Comparison of ENCODE assay signal across 13 cellular contexts in genomic region chr18:48896326-48896874, GRCh38. TPM values are rescaled to one million over a fixed set of nuclear protein-coding genes. Genes with fewer than 3 reads are reported as not detected.
DNase-seq lines count a peak whose midpoint lies in the region; ATAC-seq and TF ChIP-seq lines count a peak whose summit lies in the region.
"Had no signal": no experiment of that assay in that cellular context is flagged by ENCODE, and none has a peak within 500 bp of the region (broad histone marks: within the 10 kb centered on the region; RNA-seq: fewer than 3 reads in every experiment).

No MANE protein-coding gene starts in this region.

- H2AFZ ChIP-seq in mesenchymal stem cell (ENCODE audit: low read depth, low read length), result no peak overlapping the region

- peak overlapping the region; percentile 31 for H4K91ac ChIP-seq in mesenchymal stem cell (ENCODE audit: low read length)

- H3K23ac ChIP-seq in mesenchymal stem cell (ENCODE audit: low read length in 2 of 2), result peak overlapping the region in 1 of 2 experiments; percentile 63

- 90% methylated on average over 8 of the region's 8 CpGs for WGBS in mesenchymal stem cell
- 67% methylated on average over 7 to 8 of the region's 8 CpGs for WGBS in upper lobe of left lung, 2 donors

- no peak overlapping the region for H3K9ac ChIP-seq in mesenchymal stem cell (ENCODE audit: low read length)

- POLR2A ChIA-PET in HEK293T (lab: Yijun Ruan, JAX), result no interaction called here

- H2BK5ac ChIP-seq in mesenchymal stem cell (ENCODE audit: low read depth, low read length, poor library complexity, severe bottlenecking), result no peak overlapping the region

- no peak overlapping the region for H2BK15ac ChIP-seq in mesenchymal stem cell (ENCODE audit: low read depth, poor library complexity, severe bottlenecking)

- no peak overlapping the region for H2BK120ac ChIP-seq in mesenchymal stem cell (ENCODE audit: low read depth, low read length)

- CTCF ChIA-PET in HEK293T (lab: Yijun Ruan, JAX), result no interaction called here

- H2AK5ac ChIP-seq in mesenchymal stem cell (ENCODE audit: low read length, severe bottlenecking), result peak overlapping the region; percentile 12

- TF ChIP-seq POLR2A in upper lobe of left lung (IDR thresholded peaks at IDR 0.05), result no peak

- no peak for TF ChIP-seq EP300 in upper lobe of left lung (IDR thresholded peaks at IDR 0.05)

- no peaks in the 10 kb centered on the region for H3K79me1 ChIP-seq in mesenchymal stem cell (replicated peaks; ENCODE audit: low read length, poor library complexity, severe bottlenecking)

- no peak for DNase-seq in left ventricle myocardium inferior
- DNase-seq in left ventricle myocardium superior, result no peak
- DNase-seq in ascending aorta (ENCODE audit: low spot score in 2 of 2), result no peak
- no peak for DNase-seq in mesenchymal stem cell
- DNase-seq in upper lobe of left lung, result no peak
- no peak for DNase-seq in HEK293T (ENCODE audit: extremely low spot score)
- DNase-seq in stimulated activated CD4-positive, alpha-beta T cell treated with anti-CD3 and anti-CD28 coated beads, Interleukin-2, amount 100 ng/mL, for 24 hours, result no peak
- no peak for DNase-seq in COR-L47 (lab: John Stamatoyannopoulos, UW)
- DNase-seq: ACHN, cerebellar nuclear complex, NCI-H146, NCI-H510A treated with DMSO at 0.1 percent for 48 hours, uterus had no signal

- peak overlapping the region in 1 of 2 experiments; percentile 54 for H3K18ac ChIP-seq in mesenchymal stem cell (ENCODE audit: low read depth in 1 of 2, low read length in 2 of 2)

- H3K27me3 ChIP-seq in left ventricle myocardium inferior (ENCODE audit: low read depth) (no peaks in the 10 kb centered on the region), ascending aorta (no peaks in the 10 kb centered on the region), mesenchymal stem cell (ENCODE audit: control insufficient read depth in 1 of 2, insufficient read depth in 1 of 2, low read length in 2 of 2) (no peaks in the 10 kb centered on the region), upper lobe of left lung (no peaks in the 10 kb centered on the region)
- H3K27me3 ChIP-seq: uterus had no signal

- H3K9me3 ChIP-seq in left ventricle myocardium inferior (replicated peaks), result peaks cover 6% of the 10 kb centered on the region
- H3K9me3 ChIP-seq in ascending aorta, result no peaks in the 10 kb centered on the region
- no peaks in the 10 kb centered on the region for H3K9me3 ChIP-seq in mesenchymal stem cell (ENCODE audit: control insufficient read depth, low read length)
- no peaks in the 10 kb centered on the region for H3K9me3 ChIP-seq in upper lobe of left lung
- H3K9me3 ChIP-seq: uterus had no signal

- H3K4me1 ChIP-seq in left ventricle myocardium inferior, result peaks cover 1% of the 10 kb centered on the region
- H3K4me1 ChIP-seq in ascending aorta, result peaks cover 2 to 14% of the 10 kb centered on the region in 2 donors
- H3K4me1 ChIP-seq in mesenchymal stem cell (ENCODE audit: control insufficient read depth, insufficient read depth, low read depth, low read length), result peaks cover 11% of the 10 kb centered on the region
- peaks cover 15 to 29% (median 21%) of the 10 kb centered on the region in 4 donors for H3K4me1 ChIP-seq in upper lobe of left lung

- H3K4ac ChIP-seq in mesenchymal stem cell (ENCODE audit: low read depth in 1 of 2, low read length in 2 of 2), result no peak overlapping the region

- H3K4me2 ChIP-seq in mesenchymal stem cell (ENCODE audit: low read length, poor library complexity, severe bottlenecking), result no peak overlapping the region

- H3K4me3 ChIP-seq in left ventricle myocardium inferior, result no peak overlapping the region
- no peak overlapping the region for H3K4me3 ChIP-seq in ascending aorta
- H3K4me3 ChIP-seq in mesenchymal stem cell (ENCODE audit: insufficient read depth in 1 of 2, low read depth in 1 of 2, low read length in 2 of 2), result no peak overlapping the region
- H3K4me3 ChIP-seq in upper lobe of left lung, result no peak overlapping the region
- H3K4me3 ChIP-seq: uterus had no signal

- intact Hi-C loops in left ventricle myocardium inferior (cut with micrococcal nuclease) (no loop called here), left ventricle myocardium superior (cut with micrococcal nuclease) (no loop called here), ascending aorta (cut with DNase I) (no loop called here)

- H3K36me3 ChIP-seq in left ventricle myocardium inferior, result no peaks in the 10 kb centered on the region
- H3K36me3 ChIP-seq in ascending aorta, result no peaks in the 10 kb centered on the region
- H3K36me3 ChIP-seq in mesenchymal stem cell (ENCODE audit: control insufficient read depth in 1 of 2, insufficient read depth in 2 of 2, low read depth in 1 of 2, low read length in 2 of 2), result no peaks in the 10 kb centered on the region
- H3K36me3 ChIP-seq in upper lobe of left lung, result no peaks in the 10 kb centered on the region
- H3K36me3 ChIP-seq: uterus had no signal

- H2BK12ac ChIP-seq in mesenchymal stem cell (ENCODE audit: low read length in 2 of 2), result peak overlapping the region in 1 of 2 experiments; percentile 76

- H4K8ac ChIP-seq in mesenchymal stem cell (ENCODE audit: low read length), result peak overlapping the region; percentile 52

- no peak for TF ChIP-seq CTCF in left ventricle myocardium inferior (IDR thresholded peaks at IDR 0.05; ENCODE audit: borderline replicate concordance)
- TF ChIP-seq CTCF in ascending aorta (IDR thresholded peaks at IDR 0.05), result no peak
- TF ChIP-seq CTCF in upper lobe of left lung (IDR thresholded peaks at IDR 0.05), result no peak

- peak overlapping the region in 1 of 2 experiments; percentile 84 for H3K14ac ChIP-seq in mesenchymal stem cell (ENCODE audit: low read length in 2 of 2)

- no peak for ATAC-seq in left ventricle myocardium superior
- no peak for ATAC-seq in upper lobe of left lung (ENCODE audit: low FRiP score in 2 of 2)

- H3K27ac ChIP-seq in left ventricle myocardium inferior (replicated peaks) (peak overlapping the region; percentile 7), ascending aorta (peak overlapping the region; percentile 72 to 74), mesenchymal stem cell (ENCODE audit: low read length, poor library complexity, severe bottlenecking) (no peak overlapping the region), upper lobe of left lung (peak overlapping the region; percentile 18 to 70 (median 43))
- H3K27ac ChIP-seq: uterus had no signal

TF ChIP-seq in HEK293T, 16 proteins besides CTCF, POLR2A, EP300 and RAD21:
- TF ChIP-seq HDGF (IDR thresholded peaks at IDR 0.05; ENCODE audit: borderline replicate concordance) (no peak), ELF4 (IDR thresholded peaks at IDR 0.05) (no peak), SP1 (IDR thresholded peaks at IDR 0.05) (no peak), ARNT (IDR thresholded peaks at IDR 0.05) (no peak), L3MBTL2 (conservative IDR thresholded peaks at IDR 0.05) (no peak)
TF ChIP-seq in HEK293T: peak in this region for 0.

RNA-seq across cellular contexts. Expression of gene SMAD7, which starts 54.4 kb away (rescaled TPM):
- total RNA-seq in left ventricle myocardium inferior (19.3 TPM), left ventricle myocardium superior (13.8 TPM), ascending aorta (76.5 TPM), upper lobe of left lung (10 to 100 TPM; 39.6 to 89.0 (median 61.5) TPM)
- polyA plus RNA-seq in mesenchymal stem cell (2013, experiment 1 of 2), result 9.6 TPM
- polyA plus RNA-seq in mesenchymal stem cell (2013, experiment 2 of 2), result 9.9 TPM
